In the genomic region with DNA sequence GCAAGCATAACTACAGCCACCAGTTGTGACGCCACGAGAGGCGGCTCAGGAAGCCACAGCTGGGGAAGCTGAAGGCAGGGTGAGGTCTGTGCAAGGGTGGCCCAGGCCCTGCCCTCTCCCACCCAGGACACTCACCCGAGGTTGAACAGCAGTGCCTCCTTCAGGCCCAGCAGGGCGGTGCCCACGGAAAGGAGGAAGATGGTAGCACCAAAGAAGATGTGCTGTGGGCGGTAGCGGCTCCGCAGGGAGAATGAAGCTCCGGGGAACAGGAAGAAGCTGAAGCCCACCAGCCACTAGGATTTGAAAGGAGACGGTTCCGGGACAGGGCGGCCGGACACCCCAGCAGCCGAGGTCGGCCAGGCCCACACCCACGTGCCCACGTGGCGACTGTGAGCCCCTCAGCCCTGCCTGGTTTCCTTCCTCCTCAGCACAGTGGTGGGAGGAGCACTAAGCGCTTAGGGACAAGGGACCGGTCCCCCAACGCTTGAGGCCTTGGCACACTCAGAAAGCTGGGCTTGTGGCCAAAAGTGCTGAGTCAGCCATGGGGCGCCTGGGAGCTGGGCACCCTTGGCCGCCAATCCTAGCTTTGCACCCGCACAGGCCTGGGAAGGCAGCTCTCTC, we compare ENCODE assay signal across 8 cellular contexts. TPM values are rescaled to one million over a fixed set of nuclear protein-coding genes. Genes with fewer than 3 reads are reported as not detected.
DNase-seq lines count a peak whose midpoint lies in the region; ATAC-seq and TF ChIP-seq lines count a peak whose summit lies in the region.

No MANE protein-coding gene starts in this region.

- H3K4me2 ChIP-seq in SK-N-SH, result peak overlapping the region; percentile 69

- CTCF ChIA-PET in SK-N-SH (lab: Yijun Ruan, JAX), result interaction anchor here (1.0 to 27.2 kb wide), 21 partner anchors 5 to 778 kb away, joined by 3 to 827 read pairs (median 3); partner anchors contain the start of genes ACE, CYB561, DCAF7 and LIMD2

- H3K27me3 ChIP-seq in SK-N-SH (ENCODE audit: insufficient read depth), result no peaks in the 10 kb centered on the region

- peak; percentile 25 for TF ChIP-seq RAD21 in SK-N-SH (IDR thresholded peaks at IDR 0.05; ENCODE audit: low read length)

- POLR2A ChIA-PET in SK-N-SH (lab: Yijun Ruan, JAX), result interaction anchor here (0.5 to 13.8 kb wide), 10 partner anchors 8 to 187 kb away, joined by 3 to 572 read pairs (median 4); partner anchors contain the start of genes ACE, CYB561 and MAP3K3

- H2AFZ ChIP-seq in SK-N-SH (ENCODE audit: low read depth), result no peak overlapping the region

- H3K79me2 ChIP-seq in SK-N-SH (ENCODE audit: insufficient read depth), result peaks cover 17% of the 10 kb centered on the region; the same call in 1 of the 2 replicates

- H3K4me1 ChIP-seq in SK-N-SH (ENCODE audit: control insufficient read depth in 1 of 2, insufficient read depth in 2 of 2, low read depth in 1 of 2, low read length in 1 of 2), result peaks cover 47 to 94% of the 10 kb centered on the region in 2 experiments

- peaks cover 0 to 8% of the 10 kb centered on the region in 2 experiments for H3K36me3 ChIP-seq in SK-N-SH (replicated peaks in 1 of 2; ENCODE audit: control insufficient read depth in 1 of 2, insufficient read depth in 2 of 2, low read length in 1 of 2)

- H3K9me2 ChIP-seq in SK-N-SH, result no peaks in the 10 kb centered on the region

- TF ChIP-seq POLR2A in GM18505 (IDR thresholded peaks at IDR 0.05; ENCODE audit: borderline replicate concordance, extremely low read depth, insufficient read depth, insufficient read length), result no peak

- no peak overlapping the region for H3K4me3 ChIP-seq in SK-N-SH (ENCODE audit: low read depth in 2 of 2, low read length in 1 of 2)

- peaks cover 2% of the 10 kb centered on the region; the same call in 1 of the 2 replicates for H4K20me1 ChIP-seq in SK-N-SH (ENCODE audit: insufficient read depth)

- peak; percentile 52 for DNase-seq in SIG-M5 treated with dmso at 0.1 percent for 504 hours (lab: John Stamatoyannopoulos, UW; ENCODE audit: unreplicated experiment)
- no peak for DNase-seq in SIG-M5 (lab: John Stamatoyannopoulos, UW)
- peak; percentile 69 for DNase-seq in SK-N-SH
- DNase-seq in dermis blood vessel endothelial cell, result peak; percentile 50
- DNase-seq in middle frontal gyrus (ENCODE audit: extremely low spot score, low spot score), result peak; percentile 70

- H3K27ac ChIP-seq in SK-N-SH (ENCODE audit: low read depth in 2 of 2, low read length in 1 of 2), result peak overlapping the region; percentile 97

- peak; percentile 62 for TF ChIP-seq CTCF in SK-N-SH (IDR thresholded peaks at IDR 0.05)

- ATAC-seq in GM18498 (IDR thresholded peaks at IDR 0.05; ENCODE audit: unreplicated experiment) (no peak), HG03135 (IDR thresholded peaks at IDR 0.05; ENCODE audit: unreplicated experiment) (no peak), GM18505 (IDR thresholded peaks at IDR 0.05; ENCODE audit: unreplicated experiment) (no peak)

- peak overlapping the region; percentile 67; the same call in 1 of the 2 replicates for H3K9ac ChIP-seq in SK-N-SH

- peak in 1 of 2 experiments; percentile 73; a peak in 2 of 4 replicates for TF ChIP-seq EP300 in SK-N-SH (IDR thresholded peaks at IDR 0.05; ENCODE audit: borderline replicate concordance in 1 of 2, low read depth in 1 of 2, low read length in 1 of 2)

- WGBS in SK-N-SH (ENCODE audit: low lambda C conversion rate), result 63% methylated on average over 21 of the region's 25 CpGs

- H3K9me3 ChIP-seq in SK-N-SH, result no peaks in the 10 kb centered on the region

- peaks cover 57% of the 10 kb centered on the region for H3F3A ChIP-seq in SK-N-SH (replicated peaks; ENCODE audit: insufficient read depth)

TF ChIP-seq in SK-N-SH, 30 proteins besides CTCF, POLR2A, EP300 and RAD21 (continues in another document):
- TF ChIP-seq POLR2AphosphoS5 (IDR thresholded peaks at IDR 0.05; ENCODE audit: low read depth, low read length), result peak; percentile 14; the same call in 1 of the 2 replicates
- TF ChIP-seq, protein P1, sequence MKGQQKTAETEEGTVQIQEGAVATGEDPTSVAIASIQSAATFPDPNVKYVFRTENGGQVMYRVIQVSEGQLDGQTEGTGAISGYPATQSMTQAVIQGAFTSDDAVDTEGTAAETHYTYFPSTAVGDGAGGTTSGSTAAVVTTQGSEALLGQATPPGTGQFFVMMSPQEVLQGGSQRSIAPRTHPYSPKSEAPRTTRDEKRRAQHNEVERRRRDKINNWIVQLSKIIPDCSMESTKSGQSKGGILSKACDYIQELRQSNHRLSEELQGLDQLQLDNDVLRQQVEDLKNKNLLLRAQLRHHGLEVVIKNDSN (IDR thresholded peaks at IDR 0.05; ENCODE audit: borderline replicate concordance, low read depth), result no peak; the same call in 1 of the 2 replicates
- TF ChIP-seq ZBTB33 (IDR thresholded peaks at IDR 0.05; ENCODE audit: borderline replicate concordance, low read depth), result no peak
- TF ChIP-seq ELF1 (IDR thresholded peaks at IDR 0.05), result no peak
- no peak for TF ChIP-seq SMC3 (IDR thresholded peaks at IDR 0.05; ENCODE audit: low read depth, low read length)
- no peak for TF ChIP-seq FOXJ3 (CRISPR knock-in tag; IDR thresholded peaks at IDR 0.05)
- no peak for TF ChIP-seq EZH2phosphoT487 (IDR thresholded peaks at IDR 0.05; ENCODE audit: borderline replicate concordance, low read depth)
- TF ChIP-seq NFIC (IDR thresholded peaks at IDR 0.05; ENCODE audit: borderline replicate concordance), result peak; percentile 99
- TF ChIP-seq JUND (IDR thresholded peaks at IDR 0.05), result peak; percentile 83; the same call in 1 of the 2 replicates
- no peak for TF ChIP-seq FOXM1 (IDR thresholded peaks at IDR 0.05; ENCODE audit: low read depth)
- TF ChIP-seq IRF3 (IDR thresholded peaks at IDR 0.05; ENCODE audit: low read depth, low read length), result no peak
- no peak for TF ChIP-seq RCOR1 (IDR thresholded peaks at IDR 0.05; ENCODE audit: low read length)
- TF ChIP-seq NRF1 (IDR thresholded peaks at IDR 0.05; ENCODE audit: low read depth, low read length), result no peak
- peak; percentile 93; the same call in 1 of the 2 replicates for TF ChIP-seq FOSL2 (IDR thresholded peaks at IDR 0.05; ENCODE audit: borderline replicate concordance, low read depth)
- TF ChIP-seq SIN3A (IDR thresholded peaks at IDR 0.05; ENCODE audit: borderline replicate concordance, low read depth, low read length), result no peak
- no peak for TF ChIP-seq YY1 (IDR thresholded peaks at IDR 0.05; ENCODE audit: low read depth)
- TF ChIP-seq GATA2 (CRISPR knock-in tag; IDR thresholded peaks at IDR 0.05), result no peak
- peak; percentile 85 for TF ChIP-seq MAX (IDR thresholded peaks at IDR 0.05; ENCODE audit: low read depth)
- no peak; the same call in 1 of the 2 replicates for TF ChIP-seq RXRA (IDR thresholded peaks at IDR 0.05; ENCODE audit: borderline replicate concordance, low read depth)

RNA-seq across cellular contexts. Expression of gene CYB561, which starts 11.0 kb away (rescaled TPM):
- polyA plus RNA-seq in SK-N-SH (2012; rRNA removed), result 28.3 and 38.6 TPM in 2 replicates
- polyA plus RNA-seq in SK-N-SH (2012; cell fraction: cytosol; rRNA removed), result 20.6 and 28.6 TPM in 2 replicates
- 47.2 and 48.4 TPM in 2 replicates for polyA plus RNA-seq in SK-N-SH (2012; cell fraction: nucleus; rRNA removed)
- total RNA-seq in dermis blood vessel endothelial cell, result 33.4 and 35.9 TPM in 2 replicates

RNA-seq across cellular contexts. Expression of gene ACE, which starts 41.8 kb away (rescaled TPM):
- polyA plus RNA-seq in SK-N-SH (2012; rRNA removed), result 6.3 and 12.1 TPM in 2 replicates
- 6.0 and 10.9 TPM in 2 replicates for polyA plus RNA-seq in SK-N-SH (2012; cell fraction: cytosol; rRNA removed)
- polyA plus RNA-seq in SK-N-SH (2012; cell fraction: nucleus; rRNA removed), result 34.5 and 42.3 TPM in 2 replicates
- 155 and 366 TPM in 2 replicates for total RNA-seq in dermis blood vessel endothelial cell
